ENCODE assay signal across 1 cellular context in genomic region chr1:7223334-7224080, GRCh38.
TF ChIP-seq lines count a peak whose summit lies in the region.

No MANE protein-coding gene starts in this region.

TF ChIP-seq in H1, 55 proteins besides CTCF, POLR2A, EP300 and RAD21 (continued from another document):
- no peak for TF ChIP-seq CHD7 (IDR thresholded peaks at IDR 0.05; ENCODE audit: insufficient replicate concordance, low read length)
